Comparison of ENCODE assay signal across 23 cellular contexts in the genomic region with DNA sequence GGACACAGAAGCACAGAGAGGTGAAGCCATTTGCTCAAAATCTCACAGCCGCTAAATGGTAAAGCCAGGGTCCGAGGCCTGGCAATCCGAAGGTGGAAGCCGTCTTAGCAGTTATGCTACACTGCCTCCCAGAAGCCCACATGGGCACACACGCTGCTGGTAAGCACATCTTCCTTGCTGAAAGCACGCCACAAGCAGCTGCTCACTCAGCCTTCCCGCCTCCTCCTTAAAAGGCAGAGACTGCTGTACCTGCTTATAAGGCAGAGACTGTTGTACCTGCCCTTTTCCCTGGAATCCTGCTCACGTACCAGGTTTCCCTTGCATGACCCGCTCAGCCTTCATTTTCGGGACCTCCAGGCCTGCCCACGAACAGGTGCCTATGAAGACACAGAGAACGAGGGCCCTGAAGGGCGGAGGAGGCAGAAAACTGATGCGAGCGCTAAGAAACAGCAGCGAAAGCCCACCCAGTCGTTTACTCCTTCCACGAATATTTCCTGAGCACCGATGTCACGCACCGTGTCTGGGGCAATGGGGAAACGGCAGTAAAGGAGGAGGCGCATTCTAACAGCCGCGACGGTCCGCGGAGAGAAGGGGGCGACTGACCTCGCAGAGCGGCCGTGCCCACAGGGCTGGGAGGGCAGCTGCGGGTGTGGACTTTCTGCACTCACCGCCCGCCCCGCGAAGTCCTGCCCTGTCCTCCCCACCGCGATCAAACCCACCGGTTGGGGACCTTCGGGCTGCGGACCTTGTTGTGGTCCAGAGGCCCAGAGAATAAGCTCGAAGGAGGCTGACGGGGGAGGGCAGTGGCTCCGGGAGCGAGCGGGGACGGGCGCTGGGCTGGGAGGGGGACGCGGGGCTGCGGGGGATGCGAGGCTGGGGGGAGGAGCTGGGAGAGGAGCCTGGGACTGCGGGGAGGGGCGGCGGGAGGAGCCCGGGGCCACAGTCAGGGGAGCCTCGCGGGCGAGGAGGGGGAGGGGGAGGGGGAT. TPM values are rescaled to one million over a fixed set of nuclear protein-coding genes. Genes with fewer than 3 reads are reported as not detected.
DNase-seq lines count a peak whose midpoint lies in the region; ATAC-seq and TF ChIP-seq lines count a peak whose summit lies in the region.
"Had no signal": no experiment of that assay in that cellular context is flagged by ENCODE, and none has a peak within 500 bp of the region (broad histone marks: within the 10 kb centered on the region; RNA-seq: fewer than 3 reads in every experiment).

No MANE protein-coding gene starts in this region.

- no peaks in the 10 kb centered on the region for H3K4me1 ChIP-seq in GM23248 (ENCODE audit: insufficient read depth)
- no peaks in the 10 kb centered on the region for H3K4me1 ChIP-seq in trophoblast cell (ENCODE audit: control insufficient read depth in 1 of 2, insufficient read depth in 2 of 2, low read length in 2 of 2)
- H3K4me1 ChIP-seq: Caco-2, spleen had no signal

- H3F3A ChIP-seq in GM23248 (ENCODE audit: insufficient read depth): no peaks in the 10 kb centered on the region

- H3K36me3 Mint-ChIP-seq in activated CD4-positive, alpha-beta T cell treated with anti-CD3 and anti-CD28 coated beads for 36 hours (ENCODE audit: low read depth): no peaks in the 10 kb centered on the region
- H3K36me3 Mint-ChIP-seq: activated naive CD4-positive, alpha-beta T cell treated with anti-CD3 and anti-CD28 coated beads, Interleukin-2, amount 50 U/mL, for 72 hours had no signal

- no peak overlapping the region for H3K4ac ChIP-seq in trophoblast cell (ENCODE audit: low read depth, low read length)

- H3K9me2 ChIP-seq in GM23248 (ENCODE audit: insufficient read depth): no peaks in the 10 kb centered on the region

- H3K4me3 ChIP-seq in GM23248 (no peak overlapping the region), coronary artery (no peak overlapping the region), trophoblast cell (ENCODE audit: low read depth, low read length) (no peak overlapping the region), foreskin fibroblast (ENCODE audit: low read depth in 1 of 2, low read length in 2 of 2) (no peak overlapping the region)
- H3K4me3 ChIP-seq: BLaER1, esophagus squamous epithelium, spleen had no signal

- H2BK120ac ChIP-seq in trophoblast cell (ENCODE audit: insufficient read depth, low read length, poor library complexity): no peak overlapping the region

- ATAC-seq in activated CD4-positive, alpha-beta T cell treated with anti-CD3 and anti-CD28 coated beads for 36 hours: no peak
- ATAC-seq in GM18519 (IDR thresholded peaks at IDR 0.05; ENCODE audit: low FRiP score, unreplicated experiment): no peak
- ATAC-seq: activated T-cell treated with anti-CD3 and anti-CD28 coated beads, Interleukin-2, amount 50 U/mL, for 72 hours; effector memory CD8-positive, alpha-beta T cell had no signal

- H3K27ac ChIP-seq in GM23248 (no peak overlapping the region), coronary artery (no peak overlapping the region), trophoblast cell (ENCODE audit: low read depth, low read length) (no peak overlapping the region)
- H3K27ac ChIP-seq: BLaER1, esophagus squamous epithelium, spleen had no signal

- H4K12ac ChIP-seq in trophoblast cell (ENCODE audit: low read depth, low read length): no peak overlapping the region

- H3K4me3 Mint-ChIP-seq in activated CD4-positive, alpha-beta T cell treated with anti-CD3 and anti-CD28 coated beads for 36 hours: peak overlapping the region; percentile 15
- H3K4me3 Mint-ChIP-seq: activated T-cell treated with anti-CD3 and anti-CD28 coated beads, Interleukin-2, amount 50 U/mL, for 72 hours; effector memory CD8-positive, alpha-beta T cell had no signal

- H3K18ac ChIP-seq in trophoblast cell (ENCODE audit: low read length): no peak overlapping the region

- no peak overlapping the region for H4K8ac ChIP-seq in trophoblast cell (ENCODE audit: low read depth, low read length)

- no peaks in the 10 kb centered on the region for H3K79me1 ChIP-seq in trophoblast cell (ENCODE audit: low read length)

- H3K79me2 ChIP-seq in GM23248 (ENCODE audit: insufficient read depth): no peaks in the 10 kb centered on the region
- no peaks in the 10 kb centered on the region for H3K79me2 ChIP-seq in trophoblast cell (ENCODE audit: control insufficient read depth, insufficient read depth, low read length, poor library complexity)

- in situ Hi-C loops in GM23248 (cut with MboI): no loop called here

- no peak overlapping the region for H3K14ac ChIP-seq in trophoblast cell (ENCODE audit: low read length)

- no peak overlapping the region for H3K4me2 ChIP-seq in GM23248 (ENCODE audit: unreplicated experiment)
- no peak overlapping the region for H3K4me2 ChIP-seq in trophoblast cell (ENCODE audit: low read length)
- H3K4me2 ChIP-seq: BLaER1 had no signal

- no peaks in the 10 kb centered on the region for H3K36me3 ChIP-seq in GM23248 (ENCODE audit: low read depth)
- no peaks in the 10 kb centered on the region for H3K36me3 ChIP-seq in trophoblast cell (ENCODE audit: control insufficient read depth in 1 of 2, insufficient read depth in 2 of 2, low read length in 2 of 2)
- H3K36me3 ChIP-seq: BLaER1, esophagus squamous epithelium, spleen had no signal

- H3K9me3 ChIP-seq in GM23248 (ENCODE audit: low read depth) (no peaks in the 10 kb centered on the region), trophoblast cell (ENCODE audit: insufficient read depth, low read depth, low read length) (no peaks in the 10 kb centered on the region)

- peaks cover 11% of the 10 kb centered on the region for H3K27me3 Mint-ChIP-seq in activated CD4-positive, alpha-beta T cell treated with anti-CD3 and anti-CD28 coated beads for 36 hours

- H2AFZ ChIP-seq in GM23248: no peak overlapping the region
- H2AFZ ChIP-seq in trophoblast cell (ENCODE audit: insufficient read depth, low read length, poor library complexity): no peak overlapping the region

- H3K9me3 Mint-ChIP-seq in activated CD4-positive, alpha-beta T cell treated with anti-CD3 and anti-CD28 coated beads for 36 hours (ENCODE audit: low read depth): no peaks in the 10 kb centered on the region
- H3K9me3 Mint-ChIP-seq: activated naive CD4-positive, alpha-beta T cell treated with anti-CD3 and anti-CD28 coated beads, Interleukin-2, amount 50 U/mL, for 72 hours; activated T-cell treated with anti-CD3 and anti-CD28 coated beads, Interleukin-2, amount 50 U/mL, for 72 hours; effector memory CD8-positive, alpha-beta T cell had no signal

- no peak for TF ChIP-seq CTCF in coronary artery (IDR thresholded peaks at IDR 0.05)
- no peak for TF ChIP-seq CTCF in foreskin fibroblast (IDR thresholded peaks at IDR 0.05; ENCODE audit: low read depth, low read length)

- H2BK12ac ChIP-seq in trophoblast cell (ENCODE audit: low read length): no peak overlapping the region

- H3K27me3 ChIP-seq in GM23248 (replicated peaks; ENCODE audit: insufficient read depth) (no peaks in the 10 kb centered on the region), trophoblast cell (ENCODE audit: insufficient read depth, low read length) (no peaks in the 10 kb centered on the region)
- H3K27me3 ChIP-seq: BLaER1 had no signal

- H4K20me1 ChIP-seq in GM23248 (ENCODE audit: insufficient read depth): no peaks in the 10 kb centered on the region
- H4K20me1 ChIP-seq: BLaER1 had no signal

- H3K23ac ChIP-seq in trophoblast cell (ENCODE audit: low read length): no peak overlapping the region

- intact Hi-C loops in activated CD4-positive, alpha-beta T cell treated with anti-CD3 and anti-CD28 coated beads for 36 hours (cut with DNase I, micrococcal nuclease): no loop called here

- H3K27ac Mint-ChIP-seq in activated CD4-positive, alpha-beta T cell treated with anti-CD3 and anti-CD28 coated beads for 36 hours: peak overlapping the region; percentile 24
- H3K27ac Mint-ChIP-seq: activated T-cell treated with anti-CD3 and anti-CD28 coated beads, Interleukin-2, amount 50 U/mL, for 72 hours; effector memory CD8-positive, alpha-beta T cell had no signal

- POLR2A ChIA-PET in activated CD4-positive, alpha-beta T cell treated with anti-CD3 and anti-CD28 coated beads for 36 hours (lab: Charles Lee): no interaction called here

- peaks cover 11% of the 10 kb centered on the region for H3K4me1 Mint-ChIP-seq in activated CD4-positive, alpha-beta T cell treated with anti-CD3 and anti-CD28 coated beads for 36 hours

- no peak overlapping the region for H2BK5ac ChIP-seq in trophoblast cell (ENCODE audit: low read depth, low read length, poor library complexity)

- no peak overlapping the region for H2AK5ac ChIP-seq in trophoblast cell (ENCODE audit: low read length)

- no peak overlapping the region for H4K91ac ChIP-seq in trophoblast cell (ENCODE audit: low read depth, low read length)

- CTCF ChIA-PET in activated CD4-positive, alpha-beta T cell treated with anti-CD3 and anti-CD28 coated beads for 36 hours (lab: Charles Lee): no interaction called here

- 82 to 86% methylated on average over 41 to 60 of the region's 60 CpGs for WGBS in GM23248 (ENCODE audit: low coverage in 1 of 2, low lambda C conversion rate in 2 of 2, missing lambda C conversion rate in 2 of 2), 2 experiments
- WGBS in trophoblast cell (ENCODE audit: extremely low coverage, insufficient coverage, insufficient read length): no CpG with 5 or more reads among the region's 60 CpGs

- DNase-seq in activated CD4-positive, alpha-beta T cell treated with anti-CD3 and anti-CD28 coated beads for 36 hours: no peak
- no peak for DNase-seq in activated CD4-positive, alpha-beta T cell treated with anti-CD3 and anti-CD28 coated beads for 1 hour
- DNase-seq in GM23248 (peak; percentile 27), coronary artery (ENCODE audit: low spot score) (peak; percentile 46), trophoblast cell (peak; percentile 65 to 72), pons (ENCODE audit: low spot score) (no peak), foreskin fibroblast (no peak)
- DNase-seq: ACHN; activated T-cell treated with anti-CD3 and anti-CD28 coated beads, Interleukin-2, amount 50 U/mL, for 72 hours; Caco-2; effector memory CD8-positive, alpha-beta T cell; EL; esophagus squamous epithelium; MV-4-11; NCI-H1930; retina; stimulated activated CD4-positive, alpha-beta T cell treated with anti-CD3 and anti-CD28 coated beads, Interleukin-4, amount 100 ng/mL, for 4 hours had no signal

- H3K9ac ChIP-seq in GM23248 (no peak overlapping the region), trophoblast cell (ENCODE audit: low read length) (no peak overlapping the region)
- H3K9ac ChIP-seq: BLaER1 had no signal

RNA-seq across cellular contexts. Expression of gene SPATA19, which starts 12.9 kb away (rescaled TPM):
- not detected for total RNA-seq in activated CD4-positive, alpha-beta T cell treated with anti-CD3 and anti-CD28 coated beads for 36 hours
- not detected in 2 replicates for total RNA-seq in GM23248 (2014; rRNA removed; shearing (Covaris generic))
- polyA plus RNA-seq in GM23248 (2016; fragmentation: Nextera tagmentation; extraction: Ambion mirVana): not detected in 2 replicates
- polyA plus RNA-seq in trophoblast cell (2013): not detected in 2 replicates
- total RNA-seq: activated naive CD4-positive, alpha-beta T cell treated with anti-CD3 and anti-CD28 coated beads, Interleukin-2, amount 50 U/mL, for 72 hours; activated T-cell treated with anti-CD3 and anti-CD28 coated beads, Interleukin-2, amount 50 U/mL, for 72 hours; Caco-2; esophagus squamous epithelium; lung microvascular endothelial cell; spleen; ureter had no signal

Comparison
In these comparisons a context has a peak if more than half of its experiments do, and no peak if none do; other contexts are left out.
1. DNase-seq: peak in GM23248 (single experiment), coronary artery (single experiment) and trophoblast cell (2 of 2); none in activated CD4-positive, alpha-beta T cell treated with anti-CD3 and anti-CD28 coated beads for 36 hours (single experiment), activated CD4-positive, alpha-beta T cell treated with anti-CD3 and anti-CD28 coated beads for 1 hour (single experiment), pons (single experiment) and foreskin fibroblast (0 of 2).